In genomic region chr11:44833221-44833620, GRCh38 we compare ENCODE assay signal across 1 cellular context.
A peak's percentile ranks its signal among the peaks of the same experiment; 100 is the strongest.
TF ChIP-seq lines count a peak whose summit lies in the region.

No MANE protein-coding gene starts in this region.

TF ChIP-seq in K562, 482 proteins besides CTCF, POLR2A, EP300 and RAD21:
- TF ChIP-seq ZC3H8 (IDR thresholded peaks at IDR 0.05) (no peak), GABPA (tag; conservative IDR thresholded peaks at IDR 0.05; ENCODE audit: low read depth) (no peak), NCOA1 (IDR thresholded peaks at IDR 0.05; ENCODE audit: low read depth) (no peak), MEIS2 (IDR thresholded peaks at IDR 0.05; ENCODE audit: partially characterized antibody) (no peak), ZNF79 (CRISPR knock-in tag; IDR thresholded peaks at IDR 0.05; ENCODE audit: low read depth) (no peak), AFF4 (CRISPR knock-in tag; IDR thresholded peaks at IDR 0.05) (no peak), NR1H2 (CRISPR knock-in tag; IDR thresholded peaks at IDR 0.05) (no peak), ZFP36 (IDR thresholded peaks at IDR 0.05; ENCODE audit: low read depth, low read length, partially characterized antibody) (peak; percentile 86)
